ENCODE assay signal across 31 cellular contexts in genomic region chr1:200432586-200432985, GRCh38.
"Had no signal": no experiment of that assay in that cellular context is flagged by ENCODE, and none has a peak within 500 bp of the region (broad histone marks: within the 10 kb centered on the region; RNA-seq: fewer than 3 reads in every experiment).

No MANE protein-coding gene starts in this region.

- H3K27me3 Mint-ChIP-seq: activated B cell treated with CpG ODN at 0.5 μM for 24 hours; activated CD8-positive, alpha-beta T cell treated with anti-CD3 and anti-CD28 coated beads for 36 hours; activated naive CD4-positive, alpha-beta T cell treated with anti-CD3 and anti-CD28 coated beads, Interleukin-2, amount 10 ng/mL, durations not matched to agents 7 days and 5 days; central memory CD8-positive, alpha-beta T cell; dendritic cell treated with granulocyte-macrophage colony-stimulating factor and Interleukin-4, amounts not matched to agents 40 ng/mL and 50 ng/mL, for 4 days; natural killer cell treated with Interleukin-12 subunit alpha and Interleukin-12 subunit beta and Interleukin-15 and Interleukin-18, amount 100 ng/mL, for 72 hours; progenitor cell of endocrine pancreas had no signal

- ATAC-seq: activated CD8-positive, alpha-beta T cell treated with anti-CD3 and anti-CD28 coated beads for 36 hours; mucosa of descending colon; natural killer cell treated with Interleukin-12 subunit alpha and Interleukin-12 subunit beta and Interleukin-15 and Interleukin-18, amount 100 ng/mL, for 72 hours; sciatic nerve; stimulated activated effector memory CD8-positive, alpha-beta T cell treated with anti-CD3 and anti-CD28 coated beads, Interleukin-12 subunit alpha, Interleukin-12 subunit beta, amount 100 ng/mL, for 72 hours; upper lobe of right lung had no signal

- H3K27ac ChIP-seq: epithelial cell of prostate, esophagus squamous epithelium, left ventricle myocardium inferior, skin epidermis, stomach, thyroid gland, upper lobe of right lung had no signal

- H3K4me3 Mint-ChIP-seq: activated B cell treated with CpG ODN at 0.5 μM for 24 hours; activated CD8-positive, alpha-beta T cell treated with anti-CD3 and anti-CD28 coated beads for 36 hours; activated naive CD4-positive, alpha-beta T cell treated with anti-CD3 and anti-CD28 coated beads, Interleukin-2, amount 10 ng/mL, durations not matched to agents 7 days and 5 days; central memory CD8-positive, alpha-beta T cell; dendritic cell treated with granulocyte-macrophage colony-stimulating factor and Interleukin-4, amounts not matched to agents 40 ng/mL and 50 ng/mL, for 4 days; natural killer cell treated with Interleukin-12 subunit alpha and Interleukin-12 subunit beta and Interleukin-15 and Interleukin-18, amount 100 ng/mL, for 72 hours; stimulated activated effector memory CD8-positive, alpha-beta T cell treated with anti-CD3 and anti-CD28 coated beads, Interleukin-12 subunit alpha, Interleukin-12 subunit beta, amount 100 ng/mL, for 72 hours; T-helper 2 cell treated with Interferon-gamma antibody and Interleukin-4, amounts not matched to agents 5 μg/mL and 100 μg/mL, for 36 hours had no signal

- H3K36me3 Mint-ChIP-seq: activated naive CD4-positive, alpha-beta T cell treated with anti-CD3 and anti-CD28 coated beads, Interleukin-2, amount 10 ng/mL, durations not matched to agents 7 days and 5 days; natural killer cell treated with Interleukin-12 subunit alpha and Interleukin-12 subunit beta and Interleukin-15 and Interleukin-18, amount 100 ng/mL, for 72 hours; stimulated activated effector memory CD8-positive, alpha-beta T cell treated with anti-CD3 and anti-CD28 coated beads, Interleukin-12 subunit alpha, Interleukin-12 subunit beta, amount 100 ng/mL, for 72 hours had no signal

- H3K9me3 Mint-ChIP-seq: activated B cell treated with CpG ODN at 0.5 μM for 24 hours; activated CD8-positive, alpha-beta T cell treated with anti-CD3 and anti-CD28 coated beads for 36 hours; activated naive CD4-positive, alpha-beta T cell treated with anti-CD3 and anti-CD28 coated beads, Interleukin-2, amount 10 ng/mL, durations not matched to agents 7 days and 5 days; central memory CD8-positive, alpha-beta T cell; dendritic cell treated with granulocyte-macrophage colony-stimulating factor and Interleukin-4, amounts not matched to agents 40 ng/mL and 50 ng/mL, for 4 days; natural killer cell treated with Interleukin-12 subunit alpha and Interleukin-12 subunit beta and Interleukin-15 and Interleukin-18, amount 100 ng/mL, for 72 hours; stimulated activated effector memory CD8-positive, alpha-beta T cell treated with anti-CD3 and anti-CD28 coated beads, Interleukin-12 subunit alpha, Interleukin-12 subunit beta, amount 100 ng/mL, for 72 hours; T-helper 2 cell treated with Interferon-gamma antibody and Interleukin-4, amounts not matched to agents 5 μg/mL and 100 μg/mL, for 36 hours had no signal

- H3K4me1 ChIP-seq: left ventricle myocardium inferior, thyroid gland, upper lobe of right lung had no signal

- H3K9me3 ChIP-seq: esophagus squamous epithelium, left ventricle myocardium inferior, mucosa of descending colon, stomach, thyroid gland, upper lobe of right lung had no signal

- H3K27me3 ChIP-seq: esophagus squamous epithelium, stomach, thyroid gland, upper lobe of right lung had no signal

- H3K36me3 ChIP-seq: esophagus squamous epithelium, left ventricle myocardium inferior, stomach, thyroid gland, upper lobe of right lung had no signal

- H3K27ac Mint-ChIP-seq: activated B cell treated with CpG ODN at 0.5 μM for 24 hours; activated CD8-positive, alpha-beta T cell treated with anti-CD3 and anti-CD28 coated beads for 36 hours; activated naive CD4-positive, alpha-beta T cell treated with anti-CD3 and anti-CD28 coated beads, Interleukin-2, amount 10 ng/mL, durations not matched to agents 7 days and 5 days; dendritic cell treated with granulocyte-macrophage colony-stimulating factor and Interleukin-4, amounts not matched to agents 40 ng/mL and 50 ng/mL, for 4 days; progenitor cell of endocrine pancreas; stimulated activated effector memory CD8-positive, alpha-beta T cell treated with anti-CD3 and anti-CD28 coated beads, Interleukin-12 subunit alpha, Interleukin-12 subunit beta, amount 100 ng/mL, for 72 hours; T-helper 2 cell treated with Interferon-gamma antibody and Interleukin-4, amounts not matched to agents 5 μg/mL and 100 μg/mL, for 36 hours had no signal

- FAIRE-seq: bronchial epithelial cell, endometrium, frontal cortex had no signal

- H3K4me3 ChIP-seq: esophagus squamous epithelium, left ventricle myocardium inferior, lung, mucosa of descending colon, skin epidermis, stomach, thyroid gland, upper lobe of right lung had no signal

- DNase-seq: activated B cell treated with CpG ODN at 0.5 μM for 24 hours; activated CD4-positive, alpha-beta T cell treated with anti-CD3 and anti-CD28 coated beads, Interleukin-2, amount 50 U/mL, for 1 hour; activated CD8-positive, alpha-beta T cell treated with anti-CD3 and anti-CD28 coated beads for 36 hours; activated effector memory CD4-positive, alpha-beta T cell treated with Interleukin-2 at 50 U/mL for 16 hours; activated naive CD4-positive, alpha-beta T cell treated with anti-CD3 and anti-CD28 coated beads, Interleukin-2, amount 10 ng/mL, durations not matched to agents 7 days and 5 days; activated T-cell treated with anti-CD3 and anti-CD28 coated beads, Interleukin-2, amount 50 U/mL, for 48 hours; effector CD8-positive, alpha-beta T cell; esophagus squamous epithelium; glutamatergic neuron; islet precursor cell; left ventricle myocardium inferior; mesendoderm; mucosa of descending colon; stimulated activated CD4-positive, alpha-beta T cell treated with anti-CD3 and anti-CD28 coated beads, Interleukin-4, amount 100 ng/mL, for 24 hours; stomach; T-helper 1 cell; thyroid gland; upper lobe of right lung had no signal
